1 cellular context compared by ENCODE assay signal in genomic region chr13:87094646-87095045, GRCh38.
TF ChIP-seq lines count a peak whose summit lies in the region.

No MANE protein-coding gene starts in this region.

TF ChIP-seq in GM23338, 12 proteins besides CTCF, POLR2A, EP300 and RAD21 (continued from another document):
- TF ChIP-seq ZNF462 (CRISPR knock-in tag; IDR thresholded peaks at IDR 0.05) (no peak), REST (IDR thresholded peaks at IDR 0.05; ENCODE audit: unreplicated experiment) (no peak)
